ENCODE assay signal across 8 cellular contexts in genomic region chr9:121700165-121700830, GRCh38. TPM values are rescaled to one million over a fixed set of nuclear protein-coding genes. Genes with fewer than 3 reads are reported as not detected.
DNase-seq lines count a peak whose midpoint lies in the region; ATAC-seq and TF ChIP-seq lines count a peak whose summit lies in the region.

No MANE protein-coding gene starts in this region.

- no peak for TF ChIP-seq EP300 in SK-N-SH (IDR thresholded peaks at IDR 0.05; ENCODE audit: borderline replicate concordance in 1 of 2, low read depth in 1 of 2, low read length in 1 of 2)

- DNase-seq in CD8-positive, alpha-beta T cell: peak in 3 of 7 experiments; percentile 19 to 51 (median 26)
- no peak for DNase-seq in HCT116 (ENCODE audit: low read depth, low spot score)
- peak; percentile 78 for DNase-seq in SK-N-SH
- peak; percentile 45 for DNase-seq in myocyte (ENCODE audit: low read depth)
- peak; percentile 69 to 88 for DNase-seq in aorta

- no peak overlapping the region for H3K27ac Mint-ChIP-seq in CD8-positive, alpha-beta T cell

- peaks cover 23% of the 10 kb centered on the region for H3K4me1 Mint-ChIP-seq in CD8-positive, alpha-beta T cell (ENCODE audit: low read depth)

- intact Hi-C loops in CD8-positive, alpha-beta T cell (cut with DNase I, micrococcal nuclease): loop anchor here in 1 of 2 experiments (1.0 kb wide), 1 partner anchor 48 kb away; no protein-coding TSS in a partner anchor
- intact Hi-C loops in HCT116 (cut with micrococcal nuclease): loop anchor here (5.0 kb wide), 1 partner anchor 292 kb away; no protein-coding TSS in a partner anchor
- intact Hi-C loops in aorta (cut with DNase I): loop anchor here (5.0 kb wide), 2 partner anchors 37 to 42 kb away; no protein-coding TSS in a partner anchor

- no TSS peak for BruUV-seq in HCT116 (replicated peaks; lab: Mats Ljungman, UMichigan)

- no peaks in the 10 kb centered on the region for H3K36me3 ChIP-seq in CD8-positive, alpha-beta T cell (ENCODE audit: insufficient read depth, low read length)
- H3K36me3 ChIP-seq in HCT116 (ENCODE audit: control insufficient read depth in 1 of 2, insufficient read depth in 2 of 2, low read length in 2 of 2) (no peaks in the 10 kb centered on the region), SK-N-SH (replicated peaks in 1 of 2; ENCODE audit: control insufficient read depth in 1 of 2, insufficient read depth in 2 of 2, low read length in 1 of 2) (peaks cover 0 to 3% of the 10 kb centered on the region in 2 experiments), aorta (ENCODE audit: control insufficient read depth in 1 of 2, insufficient read depth in 2 of 2, low read length in 1 of 2) (no peaks in the 10 kb centered on the region)

- no peaks in the 10 kb centered on the region for H3K9me3 Mint-ChIP-seq in CD8-positive, alpha-beta T cell

- H4K20me1 ChIP-seq in HCT116 (ENCODE audit: insufficient read depth): peaks cover 15% of the 10 kb centered on the region; the same call in 1 of the 2 replicates
- H4K20me1 ChIP-seq in SK-N-SH (ENCODE audit: insufficient read depth): peaks cover 51% of the 10 kb centered on the region

- no peak for TF ChIP-seq CTCF in CD8-positive, alpha-beta T cell (IDR thresholded peaks at IDR 0.05)
- peak in 2 of 3 experiments; percentile 63 to 73; a peak in 4 of 6 replicates for TF ChIP-seq CTCF in HCT116 (IDR thresholded peaks at IDR 0.05 in 2 of 3, conservative IDR thresholded peaks at IDR 0.05 in 1 of 3; ENCODE audit: borderline replicate concordance in 1 of 3, insufficient read depth in 1 of 3, low read depth in 2 of 3, low read length in 2 of 3)
- TF ChIP-seq CTCF in SK-N-SH (IDR thresholded peaks at IDR 0.05): peak; percentile 72

- ATAC-seq in CD8-positive, alpha-beta T cell: peak; percentile 19
- ATAC-seq in HCT116 (peak; percentile 73), esophagus mucosa (peak; percentile 92), aorta (ENCODE audit: low FRiP score) (peak; percentile 56), GM19324 (IDR thresholded peaks at IDR 0.05; ENCODE audit: low FRiP score, unreplicated experiment) (no peak), GM18517 (IDR thresholded peaks at IDR 0.05; ENCODE audit: unreplicated experiment) (no peak)

- RAD21 ChIA-PET in HCT116 (lab: Charles Lee; ENCODE audit: low non-redundant PET in 1 of 2, low total read pairs in 2 of 2, uncharacterized antibody in 2 of 2, unreplicated experiment in 2 of 2): interaction anchor here in 1 of 2 experiments (1.2 kb wide), 1 partner anchor 155 kb away, joined by 3 read pairs; no protein-coding TSS in a partner anchor

- no peak for TF ChIP-seq RAD21 in HCT116 (IDR thresholded peaks at IDR 0.05; ENCODE audit: low read depth)
- TF ChIP-seq RAD21 in SK-N-SH (IDR thresholded peaks at IDR 0.05; ENCODE audit: low read length): peak; percentile 59

- 38% methylated on average over 6 of the region's 20 CpGs for WGBS in SK-N-SH (ENCODE audit: low lambda C conversion rate)
- WGBS in aorta, 2 donors: 18 to 21% methylated on average over 20 of the region's 20 CpGs

- no peaks in the 10 kb centered on the region for H3K9me3 ChIP-seq in CD8-positive, alpha-beta T cell (ENCODE audit: low read length)
- H3K9me3 ChIP-seq in HCT116 (ENCODE audit: control insufficient read depth in 1 of 2, insufficient read depth in 1 of 2, low read depth in 1 of 2, low read length in 2 of 2) (no peaks in the 10 kb centered on the region), SK-N-SH (no peaks in the 10 kb centered on the region), aorta (ENCODE audit: control insufficient read depth, low read length) (no peaks in the 10 kb centered on the region)

- CTCF ChIA-PET in CD8-positive, alpha-beta T cell (lab: Charles Lee): interaction anchor here (1.4 kb wide), 1 partner anchor 43 kb away, joined by 3 read pairs; no protein-coding TSS in a partner anchor
- CTCF ChIA-PET in HCT116 (lab: Charles Lee): interaction anchor here (0.8 to 3.0 kb wide), 5 partner anchors 10 to 230 kb away, joined by 3 to 11 read pairs (median 4); no protein-coding TSS in a partner anchor
- CTCF ChIA-PET in SK-N-SH (lab: Yijun Ruan, JAX): interaction anchor here (0.7 to 8.2 kb wide), 32 partner anchors 8 to 651 kb away, joined by 3 to 150 read pairs (median 4); no protein-coding TSS in a partner anchor

- no peak overlapping the region for H3K4me3 ChIP-seq in CD8-positive, alpha-beta T cell (ENCODE audit: low read depth, low read length)
- H3K4me3 ChIP-seq in HCT116 (replicated peaks in 1 of 2; ENCODE audit: low read depth in 1 of 2, low read length in 2 of 2) (peak overlapping the region; percentile 70 to 73), SK-N-SH (ENCODE audit: low read depth in 2 of 2, low read length in 1 of 2) (peak overlapping the region; percentile 75 to 76), aorta (ENCODE audit: low read length in 2 of 2) (peak overlapping the region; percentile 32 to 59)

- no peaks in the 10 kb centered on the region for H3K9me2 ChIP-seq in HCT116 (ENCODE audit: insufficient read depth)
- no peaks in the 10 kb centered on the region for H3K9me2 ChIP-seq in SK-N-SH

- peaks cover 8% of the 10 kb centered on the region for H3K4me1 ChIP-seq in CD8-positive, alpha-beta T cell (ENCODE audit: insufficient read depth, low read length)
- H3K4me1 ChIP-seq in HCT116 (ENCODE audit: control insufficient read depth in 1 of 2, insufficient read depth in 2 of 2, low read length in 2 of 2) (peaks cover 2 to 17% of the 10 kb centered on the region in 2 experiments; a peak in 3 of 4 replicates), SK-N-SH (ENCODE audit: control insufficient read depth in 1 of 2, insufficient read depth in 2 of 2, low read depth in 1 of 2, low read length in 1 of 2) (peaks cover 0 to 46% of the 10 kb centered on the region in 2 experiments; a peak in 1 of 4 replicates), aorta (ENCODE audit: control insufficient read depth in 1 of 2, insufficient read depth in 2 of 2, low read length in 2 of 2) (no peaks in the 10 kb centered on the region)

- H3K27me3 Mint-ChIP-seq in CD8-positive, alpha-beta T cell (ENCODE audit: low read depth): peaks cover 22% of the 10 kb centered on the region

- no peak overlapping the region for H3K27ac ChIP-seq in CD8-positive, alpha-beta T cell (ENCODE audit: low read depth, low read length)
- H3K27ac ChIP-seq in HCT116 (ENCODE audit: low read depth, low read length) (peak overlapping the region; percentile 64; the same call in 1 of the 2 replicates), SK-N-SH (ENCODE audit: low read depth in 2 of 2, low read length in 1 of 2) (peak overlapping the region; percentile 33 to 87; a peak in 3 of 4 replicates), aorta (ENCODE audit: low read depth in 1 of 2, low read length in 2 of 2) (no peak overlapping the region)

- H3F3A ChIP-seq in SK-N-SH (replicated peaks; ENCODE audit: insufficient read depth): peaks cover 19% of the 10 kb centered on the region

- TF ChIP-seq POLR2A in HCT116 (IDR thresholded peaks at IDR 0.05; ENCODE audit: borderline replicate concordance, extremely low read depth, insufficient read depth, insufficient read length): no peak

- H3K27me3 ChIP-seq in CD8-positive, alpha-beta T cell (ENCODE audit: insufficient read depth, low read length): peaks cover 18% of the 10 kb centered on the region
- H3K27me3 ChIP-seq in HCT116 (ENCODE audit: insufficient read depth, low read length) (no peaks in the 10 kb centered on the region), SK-N-SH (ENCODE audit: insufficient read depth) (no peaks in the 10 kb centered on the region), aorta (ENCODE audit: control insufficient read depth in 1 of 2, insufficient read depth in 2 of 2, low read length in 1 of 2) (no peaks in the 10 kb centered on the region)

- no peak overlapping the region for H2AFZ ChIP-seq in HCT116 (ENCODE audit: low read depth, low read length, poor library complexity, severe bottlenecking)
- no peak overlapping the region for H2AFZ ChIP-seq in SK-N-SH (ENCODE audit: low read depth)

- H3K79me2 ChIP-seq in HCT116 (ENCODE audit: insufficient read depth, low read length) (peaks cover 32% of the 10 kb centered on the region; the same call in 1 of the 2 replicates), SK-N-SH (ENCODE audit: insufficient read depth) (peaks cover 55% of the 10 kb centered on the region)

- H3K9ac ChIP-seq in HCT116 (ENCODE audit: low read length): peak overlapping the region; percentile 68
- H3K9ac ChIP-seq in SK-N-SH: peak overlapping the region; percentile 71; the same call in 1 of the 2 replicates

- POLR2A ChIA-PET in CD8-positive, alpha-beta T cell (lab: Charles Lee): interaction anchor here (1.1 kb wide), 1 partner anchor 219 kb away, joined by 3 read pairs; no protein-coding TSS in a partner anchor
- POLR2A ChIA-PET in HCT116 (lab: Charles Lee): no interaction called here
- POLR2A ChIA-PET in SK-N-SH (lab: Yijun Ruan, JAX): interaction anchor here (1.0 to 1.4 kb wide), 3 partner anchors 8 to 155 kb away, joined by 3 to 4 read pairs (median 3); no protein-coding TSS in a partner anchor

- H3K36me3 Mint-ChIP-seq in CD8-positive, alpha-beta T cell: no peaks in the 10 kb centered on the region

- peak overlapping the region; percentile 98 for H3K4me2 ChIP-seq in HCT116 (ENCODE audit: low read length)
- peak overlapping the region; percentile 97 for H3K4me2 ChIP-seq in SK-N-SH

- H3K4me3 Mint-ChIP-seq in CD8-positive, alpha-beta T cell: peak overlapping the region; percentile 66

TF ChIP-seq in HCT116, 20 proteins besides CTCF, POLR2A, EP300 and RAD21:
- TF ChIP-seq POLR2AphosphoS5 (IDR thresholded peaks at IDR 0.05; ENCODE audit: low read depth, low read length): 0 out of 2 replicates have a peak, but pooled peaks have one; percentile 17
- no peak for TF ChIP-seq YY1 (IDR thresholded peaks at IDR 0.05; ENCODE audit: extremely low read depth, insufficient replicate concordance, low read depth, low read length)

TF ChIP-seq in SK-N-SH, 30 proteins besides CTCF, POLR2A, EP300 and RAD21 (continues in another document):
- no peak for TF ChIP-seq IRF3 (IDR thresholded peaks at IDR 0.05; ENCODE audit: low read depth, low read length)
- TF ChIP-seq TAF1 (IDR thresholded peaks at IDR 0.05; ENCODE audit: borderline replicate concordance, low read depth, low read length): no peak

RNA-seq across cellular contexts. Expression of gene DAB2IP, which starts 48.9 kb away (rescaled TPM):
- total RNA-seq in CD8-positive, alpha-beta T cell: 1 to 10 TPM in 1 of 2 experiments, under 1 TPM in 1; 0.58 to 1.2 TPM
- total RNA-seq in HCT116 (2021; ENCODE audit: unreplicated experiment) (31.0 TPM), esophagus mucosa (46.0 TPM), myocyte (4.5 and 6.6 TPM in 2 replicates), aorta (10 to 100 TPM; 70.3 to 75.4 TPM)
- 15.1 and 18.9 TPM in 2 replicates for polyA plus RNA-seq in HCT116 (2012)
- polyA plus RNA-seq in SK-N-SH (2012; rRNA removed) (21.4 and 25.4 TPM in 2 replicates), aorta (10 to 100 TPM; 12.0 to 32.5 TPM)
- 9.4 and 15.4 TPM in 2 replicates for polyA plus RNA-seq in SK-N-SH (2012; cell fraction: cytosol; rRNA removed)
- polyA plus RNA-seq in SK-N-SH (2012; cell fraction: nucleus; rRNA removed): 30.4 and 34.4 TPM in 2 replicates
- polyA plus RNA-seq in myocyte (2012): 11.8 TPM

Comparison
In these comparisons a context has a peak if more than half of its experiments do, and no peak if none do; other contexts are left out.
1. ATAC-seq: peak in CD8-positive, alpha-beta T cell (single experiment), HCT116 (single experiment), esophagus mucosa (single experiment) and aorta (single experiment); none in GM19324 (single experiment) and GM18517 (single experiment).
2. H3K27ac ChIP-seq: peak in HCT116 (single experiment) and SK-N-SH (2 of 2); none in CD8-positive, alpha-beta T cell (single experiment) and aorta (0 of 2).